In genomic region chr3:123489400-123490004, GRCh38 we compare ENCODE assay signal across 8 cellular contexts. TPM values are rescaled to one million over a fixed set of nuclear protein-coding genes. Genes with fewer than 3 reads are reported as not detected.
DNase-seq lines count a peak whose midpoint lies in the region; ATAC-seq and TF ChIP-seq lines count a peak whose summit lies in the region.
"Had no signal": no experiment of that assay in that cellular context is flagged by ENCODE, and none has a peak within 500 bp of the region (broad histone marks: within the 10 kb centered on the region; RNA-seq: fewer than 3 reads in every experiment).

No MANE protein-coding gene starts in this region.

- WGBS in iPS DF 6.9 (ENCODE audit: insufficient coverage, insufficient read length): no CpG with 5 or more reads among the region's 8 CpGs

- no peak overlapping the region for H2AFZ ChIP-seq in Loucy (ENCODE audit: low read length)

- H3K79me2 ChIP-seq in Loucy (ENCODE audit: insufficient read depth, low read length): no peaks in the 10 kb centered on the region

- H3K4me1 ChIP-seq in Loucy (ENCODE audit: insufficient read depth, low read length, poor library complexity, severe bottlenecking) (no peaks in the 10 kb centered on the region), iPS DF 6.9 (ENCODE audit: control insufficient read depth, insufficient read depth, low read length) (no peaks in the 10 kb centered on the region)

- peak; percentile 89 for DNase-seq in GM03348 (ENCODE audit: low spot score)
- peak; percentile 48 for DNase-seq in iPS DF 6.9 (ENCODE audit: low read depth, low spot score)
- peak; percentile 36 for DNase-seq in smooth muscle cell of the brain vasculature (ENCODE audit: low read depth, low spot score)

- TF ChIP-seq CTCF in Loucy (conservative IDR thresholded peaks at IDR 0.05; ENCODE audit: low read length): peak; percentile 98
- TF ChIP-seq CTCF in brain (conservative IDR thresholded peaks at IDR 0.05): peak; percentile 96 to 98

- H3K9ac ChIP-seq in Loucy (ENCODE audit: low read depth, low read length, poor library complexity, severe bottlenecking): no peak overlapping the region

- H3F3A ChIP-seq in Loucy (ENCODE audit: low read depth): no peaks in the 10 kb centered on the region

- H3K36me3 ChIP-seq in Loucy (ENCODE audit: insufficient read depth, low read length): no peaks in the 10 kb centered on the region; the same call in 1 of the 2 replicates
- no peaks in the 10 kb centered on the region for H3K36me3 ChIP-seq in iPS DF 6.9 (ENCODE audit: control insufficient read depth, insufficient read depth, low read length)

- peaks cover 31% of the 10 kb centered on the region for H3K4me1 Mint-ChIP-seq in brain
- H3K4me1 Mint-ChIP-seq: activated naive CD4-positive, alpha-beta T cell treated with anti-CD3 and anti-CD28 coated beads, Interleukin-2, amount 50 U/mL, for 24 hours had no signal

- no peak overlapping the region for H3K4me3 ChIP-seq in Loucy (ENCODE audit: low read length, poor library complexity, severe bottlenecking)
- no peak overlapping the region for H3K4me3 ChIP-seq in iPS DF 6.9 (ENCODE audit: low read length)

- peak overlapping the region in 2 of 5 experiments; percentile 3 to 25 for H3K27ac Mint-ChIP-seq in brain
- H3K27ac Mint-ChIP-seq: activated naive CD4-positive, alpha-beta T cell treated with anti-CD3 and anti-CD28 coated beads, Interleukin-2, amount 50 U/mL, for 24 hours had no signal

- H3K27me3 ChIP-seq in Loucy (ENCODE audit: insufficient read depth, low read length, poor library complexity, severe bottlenecking) (no peaks in the 10 kb centered on the region), iPS DF 6.9 (ENCODE audit: control insufficient read depth, insufficient read depth, low read length) (no peaks in the 10 kb centered on the region)

- H3K9me3 Mint-ChIP-seq in brain: peaks cover 0 to under 1% (median 0%) of the 10 kb centered on the region in 5 experiments
- H3K9me3 Mint-ChIP-seq: activated naive CD4-positive, alpha-beta T cell treated with anti-CD3 and anti-CD28 coated beads, Interleukin-2, amount 50 U/mL, for 24 hours had no signal

- no peak overlapping the region for H3K4me2 ChIP-seq in Loucy (ENCODE audit: low read depth, low read length, poor library complexity, severe bottlenecking)

- H3K36me3 Mint-ChIP-seq in brain: peaks cover 4% of the 10 kb centered on the region

- H3K27me3 Mint-ChIP-seq in brain: no peaks in the 10 kb centered on the region
- H3K27me3 Mint-ChIP-seq: activated naive CD4-positive, alpha-beta T cell treated with anti-CD3 and anti-CD28 coated beads, Interleukin-2, amount 50 U/mL, for 24 hours had no signal

- H3K4me3 Mint-ChIP-seq in brain: no peak overlapping the region
- H3K4me3 Mint-ChIP-seq: activated naive CD4-positive, alpha-beta T cell treated with anti-CD3 and anti-CD28 coated beads, Interleukin-2, amount 50 U/mL, for 24 hours had no signal

- ATAC-seq in SK-N-SH treated with all-trans-retinoic acid at 6 μM for 48 hours (peak; percentile 93), GM19328 (IDR thresholded peaks at IDR 0.05; ENCODE audit: unreplicated experiment) (no peak)

- no peaks in the 10 kb centered on the region for H3K9me2 ChIP-seq in Loucy (replicated peaks; ENCODE audit: low read depth, low read length)

- H3K9me3 ChIP-seq in Loucy (ENCODE audit: insufficient read depth, low read depth, low read length) (no peaks in the 10 kb centered on the region), iPS DF 6.9 (ENCODE audit: control insufficient read depth, insufficient read depth, low read length) (no peaks in the 10 kb centered on the region)

- H4K20me1 ChIP-seq in Loucy (ENCODE audit: insufficient read depth, low read length, poor library complexity, severe bottlenecking): no peaks in the 10 kb centered on the region

- H3K27ac ChIP-seq in iPS DF 6.9 (ENCODE audit: low read length): no peak overlapping the region

TF ChIP-seq in SK-N-SH treated with all-trans-retinoic acid at 6 μM for 48 hours, 23 proteins besides CTCF, POLR2A, EP300 and RAD21:
- TF ChIP-seq TOX (CRISPR knock-in tag; IDR thresholded peaks at IDR 0.05; ENCODE audit: borderline replicate concordance) (no peak), ZFP30 (CRISPR knock-in tag; IDR thresholded peaks at IDR 0.05) (no peak), TCF4 (CRISPR knock-in tag; IDR thresholded peaks at IDR 0.05; ENCODE audit: borderline replicate concordance) (no peak), ZNF8 (CRISPR knock-in tag; IDR thresholded peaks at IDR 0.05) (no peak), SNAI2 (CRISPR knock-in tag; IDR thresholded peaks at IDR 0.05) (no peak), ESRRG (CRISPR knock-in tag; IDR thresholded peaks at IDR 0.05) (no peak), PPARA (CRISPR knock-in tag; IDR thresholded peaks at IDR 0.05; ENCODE audit: borderline replicate concordance) (no peak)

RNA-seq across cellular contexts. Expression of gene ADCY5, which starts 40.6 kb away (rescaled TPM):
- polyA plus RNA-seq in brain (ENCODE audit: insufficient read depth, low read depth, low replicate concordance): 14.5 TPM

Comparison
In these comparisons a context has a peak if more than half of its experiments do, and no peak if none do; other contexts are left out.
1. DNase-seq: peak in every context shown above with its lines; median percentile 89 in GM03348; 48 in iPS DF 6.9; 36 in smooth muscle cell of the brain vasculature.